9 cellular contexts compared by ENCODE assay signal in genomic region chr14:49897414-49897813, GRCh38. TPM values are rescaled to one million over a fixed set of nuclear protein-coding genes. Genes with fewer than 3 reads are reported as not detected.
DNase-seq lines count a peak whose midpoint lies in the region; ATAC-seq and TF ChIP-seq lines count a peak whose summit lies in the region.
"Had no signal": no experiment of that assay in that cellular context is flagged by ENCODE, and none has a peak within 500 bp of the region (broad histone marks: within the 10 kb centered on the region; RNA-seq: fewer than 3 reads in every experiment).

No MANE protein-coding gene starts in this region.

- peaks cover 22% of the 10 kb centered on the region for H4K20me1 ChIP-seq in GM23338 (replicated peaks; ENCODE audit: insufficient read depth)

- H3K27me3 Mint-ChIP-seq in GM23338 (ENCODE audit: insufficient read depth, low read depth, poor library complexity), result peaks cover 7% of the 10 kb centered on the region
- no peaks in the 10 kb centered on the region for H3K27me3 Mint-ChIP-seq in T-helper 17 cell
- H3K27me3 Mint-ChIP-seq in progenitor cell of endocrine pancreas, result no peaks in the 10 kb centered on the region

- H3K27ac ChIP-seq in GM23338 (ENCODE audit: low read depth) (no peak overlapping the region), esophagus muscularis mucosa (replicated peaks in 1 of 4) (peak overlapping the region in 3 of 4 donors; percentile 10 to 100 (median 100)), spleen (peak overlapping the region in 7 of 8 donors; percentile 77 to 100 (median 100))

- H2AFZ ChIP-seq in GM23338, result no peak overlapping the region

- H3K4me3 ChIP-seq in GM23338, result no peak overlapping the region
- H3K4me3 ChIP-seq in esophagus muscularis mucosa, result peak overlapping the region in 1 of 4 donors; percentile 98
- H3K4me3 ChIP-seq in spleen, result peak overlapping the region in 6 of 8 donors; percentile 3 to 88 (median 80)

- H3K9me2 ChIP-seq in GM23338 (ENCODE audit: insufficient read depth), result no peaks in the 10 kb centered on the region

- TF ChIP-seq POLR2A in esophagus muscularis mucosa (IDR thresholded peaks at IDR 0.05; ENCODE audit: low read depth) (no peak), spleen (IDR thresholded peaks at IDR 0.05) (no peak)

- H3K4me2 ChIP-seq in GM23338, result no peak overlapping the region

- TF ChIP-seq CTCF in GM23338 (conservative IDR thresholded peaks at IDR 0.05; ENCODE audit: low read depth in 2 of 2) (no peak), esophagus muscularis mucosa (IDR thresholded peaks at IDR 0.05) (no peak), spleen (IDR thresholded peaks at IDR 0.05 in 8 of 11, conservative IDR thresholded peaks at IDR 0.05 in 3 of 11) (no peak), progenitor cell of endocrine pancreas (IDR thresholded peaks at IDR 0.05; ENCODE audit: unreplicated experiment) (no peak)

- H3K4me1 Mint-ChIP-seq in GM23338, result peaks cover 27% of the 10 kb centered on the region
- peaks cover 32% of the 10 kb centered on the region for H3K4me1 Mint-ChIP-seq in T-helper 17 cell
- H3K4me1 Mint-ChIP-seq in progenitor cell of endocrine pancreas (ENCODE audit: low read depth), result peaks cover 30% of the 10 kb centered on the region

- WGBS in esophagus muscularis mucosa, result 59% methylated on average over 1 of the region's 1 CpG
- WGBS in spleen, 5 donors, result 31 to 51% (median 43%) methylated on average over 1 of the region's 1 CpG

- peaks cover 26% of the 10 kb centered on the region for H3K4me1 ChIP-seq in GM23338 (ENCODE audit: insufficient read depth)
- H3K4me1 ChIP-seq in esophagus muscularis mucosa, result peaks cover 46 to 55% (median 51%) of the 10 kb centered on the region in 4 donors
- peaks cover 21 to 66% (median 54%) of the 10 kb centered on the region in 6 donors for H3K4me1 ChIP-seq in spleen

- H3K36me3 Mint-ChIP-seq in GM23338 (ENCODE audit: low read depth), result peaks cover 33% of the 10 kb centered on the region
- H3K36me3 Mint-ChIP-seq in T-helper 17 cell (ENCODE audit: low read depth), result peaks cover 18% of the 10 kb centered on the region
- H3K36me3 Mint-ChIP-seq in progenitor cell of endocrine pancreas (ENCODE audit: insufficient read depth), result peaks cover 13% of the 10 kb centered on the region

- H3K4me3 Mint-ChIP-seq in GM23338, result peak overlapping the region; percentile 46; the same call in 1 of the 3 replicates
- H3K4me3 Mint-ChIP-seq in T-helper 17 cell, result peak overlapping the region; percentile 81
- H3K4me3 Mint-ChIP-seq in progenitor cell of endocrine pancreas (ENCODE audit: low read depth), result no peak overlapping the region
- H3K4me3 Mint-ChIP-seq: H9 had no signal

- no peak overlapping the region for H3K27ac Mint-ChIP-seq in GM23338
- peak overlapping the region; percentile 99 for H3K27ac Mint-ChIP-seq in T-helper 17 cell
- no peak overlapping the region for H3K27ac Mint-ChIP-seq in progenitor cell of endocrine pancreas

- H3K9me3 ChIP-seq in T-helper 17 cell (ENCODE audit: control insufficient read depth, low read length, poor library complexity, severe bottlenecking), result peaks cover 4% of the 10 kb centered on the region
- H3K9me3 ChIP-seq in esophagus muscularis mucosa, result no peaks in the 10 kb centered on the region
- H3K9me3 ChIP-seq in spleen, result no peaks in the 10 kb centered on the region

- H3F3A ChIP-seq in GM23338 (replicated peaks; ENCODE audit: low read depth), result no peaks in the 10 kb centered on the region

- TF ChIP-seq EP300 in esophagus muscularis mucosa (IDR thresholded peaks at IDR 0.05), result no peak

- H3K79me2 ChIP-seq in GM23338 (replicated peaks; ENCODE audit: insufficient read depth), result peaks cover 52% of the 10 kb centered on the region

- ATAC-seq in GM23338 (no peak), T-helper 17 cell (no peak)
- ATAC-seq: left cardiac atrium had no signal

- H3K9me3 Mint-ChIP-seq in GM23338 (no peaks in the 10 kb centered on the region; the same call in 2 of the 3 replicates), progenitor cell of endocrine pancreas (ENCODE audit: low read depth) (peaks cover 4% of the 10 kb centered on the region)

- H3K27me3 ChIP-seq in GM23338 (ENCODE audit: insufficient read depth) (no peaks in the 10 kb centered on the region), esophagus muscularis mucosa (no peaks in the 10 kb centered on the region), spleen (replicated peaks in 1 of 7) (no peaks in the 10 kb centered on the region)

- intact Hi-C loops in esophagus muscularis mucosa (cut with DNase I) (no loop called here), spleen (cut with DNase I; ENCODE audit: low total_unique reads) (no loop called here)

- H3K36me3 ChIP-seq in GM23338 (ENCODE audit: insufficient read depth), result peaks cover 4% of the 10 kb centered on the region; the same call in 1 of the 2 replicates
- H3K36me3 ChIP-seq in esophagus muscularis mucosa, result peaks cover 0 to 18% (median 3%) of the 10 kb centered on the region in 4 donors
- peaks cover 0 to 32% (median 0%) of the 10 kb centered on the region in 6 donors for H3K36me3 ChIP-seq in spleen

- no peak for DNase-seq in GM23338 (ENCODE audit: low spot score)
- no peak for DNase-seq in T-helper 17 cell
- DNase-seq in esophagus muscularis mucosa (ENCODE audit: extremely low spot score), result no peak
- DNase-seq in spleen, result no peak
- no peak for DNase-seq in DMS153 treated with DMSO at 0.1 percent for 48 hours (lab: John Stamatoyannopoulos, UW; ENCODE audit: unreplicated experiment)
- no peak for DNase-seq in progenitor cell of endocrine pancreas (ENCODE audit: low spot score, unreplicated experiment)
- DNase-seq in stimulated activated CD4-positive, alpha-beta T cell treated with anti-CD3 and anti-CD28 coated beads, Interleukin-4, amount 100 ng/mL, for 1 hour, result no peak
- DNase-seq: H9, left cardiac atrium had no signal

TF ChIP-seq in GM23338, 12 proteins besides CTCF, POLR2A, EP300 and RAD21:
- TF ChIP-seq NANOG (IDR thresholded peaks at IDR 0.05; ENCODE audit: borderline replicate concordance) (no peak), EZH2phosphoT487 (IDR thresholded peaks at IDR 0.05; ENCODE audit: unreplicated experiment) (no peak), ZNF114 (CRISPR knock-in tag; IDR thresholded peaks at IDR 0.05) (no peak), CREB1 (CRISPR knock-in tag; IDR thresholded peaks at IDR 0.05; ENCODE audit: low read depth) (no peak), ZNF331 (CRISPR knock-in tag; IDR thresholded peaks at IDR 0.05; ENCODE audit: low read depth) (no peak)

RNA-seq across cellular contexts. Expression of gene ARF6, which starts 4.5 kb away (rescaled TPM):
- 60.1 and 73.1 TPM in 2 replicates for total RNA-seq in GM23338 (2014; rRNA removed; shearing (Covaris generic))
- 42.5 and 47.8 TPM in 2 replicates for polyA plus RNA-seq in GM23338 (2016; fragmentation: Nextera tagmentation; extraction: Ambion mirVana)
- 10 to 100 TPM; 95.2 to 98.5 TPM for total RNA-seq in T-helper 17 cell
- total RNA-seq in esophagus muscularis mucosa, result 10 to 100 TPM; 41.5 to 66.4 (median 51.7) TPM
- total RNA-seq in spleen, result 10 to 100 TPM; 74.3 to 89.1 (median 83.6) TPM
- 10 to 100 TPM; 39.0 to 63.9 (median 43.9) TPM for polyA plus RNA-seq in spleen
- total RNA-seq in progenitor cell of endocrine pancreas, result 49.8 and 49.9 TPM in 2 replicates

RNA-seq across cellular contexts. Expression of gene NEMF, which starts 44.8 kb away (rescaled TPM):
- total RNA-seq in GM23338 (2014; rRNA removed; shearing (Covaris generic)), result 54.7 and 58.4 TPM in 2 replicates
- polyA plus RNA-seq in GM23338 (2016; fragmentation: Nextera tagmentation; extraction: Ambion mirVana) (73.8 and 88.1 TPM in 2 replicates), spleen (10 to 100 TPM; 24.3 to 35.0 (median 29.3) TPM)
- total RNA-seq in T-helper 17 cell (10 to 100 TPM; 83.4 to 83.5 TPM), esophagus muscularis mucosa (10 to 100 TPM; 40.6 to 71.0 (median 56.4) TPM), spleen (100 to 1,000 TPM in 2 of 7 donors, 10 to 100 TPM in 5; 77.3 to 187 (median 84.7) TPM), progenitor cell of endocrine pancreas (86.1 and 86.8 TPM in 2 replicates)
